Comparison of ENCODE assay signal across 8 cellular contexts in genomic region chr12:77133566-77133965, GRCh38.
DNase-seq lines count a peak whose midpoint lies in the region; ATAC-seq, FAIRE-seq and TF ChIP-seq lines count a peak whose summit lies in the region.

No MANE protein-coding gene starts in this region.

- H4K8ac ChIP-seq in mesendoderm (ENCODE audit: low read depth, low read length), result no peak overlapping the region

- intact Hi-C loops in adrenal gland (cut with DNase I), result no loop called here

- H4K5ac ChIP-seq in mesendoderm (ENCODE audit: low read length), result no peak overlapping the region

- H3K9ac ChIP-seq in mesendoderm (ENCODE audit: low read length), result no peak overlapping the region

- WGBS in adrenal gland, 4 donors, result 13 to 24% (median 21%) methylated on average over 3 of the region's 3 CpGs
- no CpG with 5 or more reads among the region's 3 CpGs for WGBS in mesendoderm (ENCODE audit: extremely low coverage, insufficient coverage, low lambda C conversion rate)

- no peaks in the 10 kb centered on the region for H3K27me3 ChIP-seq in adrenal gland
- no peaks in the 10 kb centered on the region for H3K27me3 ChIP-seq in mesendoderm (ENCODE audit: insufficient read depth, low read length, poor library complexity)

- H3K18ac ChIP-seq in mesendoderm (ENCODE audit: low read length), result no peak overlapping the region

- H3K4me1 ChIP-seq in adrenal gland (replicated peaks in 1 of 2), result no peaks in the 10 kb centered on the region
- H3K4me1 ChIP-seq in mesendoderm (ENCODE audit: control insufficient read depth, low read depth, low read length), result no peaks in the 10 kb centered on the region

- no peak overlapping the region for H2BK5ac ChIP-seq in mesendoderm (ENCODE audit: low read length)

- H3K27ac ChIP-seq in adrenal gland (no peak overlapping the region), mesendoderm (ENCODE audit: low read depth, low read length) (no peak overlapping the region)

- TF ChIP-seq POLR2A in adrenal gland (IDR thresholded peaks at IDR 0.05), result no peak

- ATAC-seq in GM19328 (IDR thresholded peaks at IDR 0.05; ENCODE audit: unreplicated experiment), result peak; percentile 51
- peak; percentile 58 for ATAC-seq in HG03521 (IDR thresholded peaks at IDR 0.05; ENCODE audit: unreplicated experiment)
- no peak for ATAC-seq in GM21576 (IDR thresholded peaks at IDR 0.05; ENCODE audit: unreplicated experiment)

- H2BK15ac ChIP-seq in mesendoderm (replicated peaks; ENCODE audit: low read depth), result no peak overlapping the region

- no peak overlapping the region for H2BK120ac ChIP-seq in mesendoderm (ENCODE audit: low read depth, low read length)

- H3K4me3 ChIP-seq in adrenal gland (no peak overlapping the region), mesendoderm (ENCODE audit: low read length) (no peak overlapping the region)

- FAIRE-seq in frontal cortex (lab: Jason Lieb, UNC), result no peak

- TF ChIP-seq CTCF in adrenal gland (IDR thresholded peaks at IDR 0.05), result no peak

- peak in 6 of 7 donors; percentile 11 to 41 (median 22) for DNase-seq in adrenal gland
- peak; percentile 70 for DNase-seq in mesendoderm
- no peak for DNase-seq in frontal cortex (ENCODE audit: low spot score in 2 of 2)
- no peak for DNase-seq in stimulated activated CD4-positive, alpha-beta T cell treated with anti-CD3 and anti-CD28 coated beads, Interleukin-1b, Interleukin-23, amount 100 ng/mL, for 48 hours
- no peak for DNase-seq in NCI-H1436 treated with DMSO at 0.1 percent for 48 hours (lab: John Stamatoyannopoulos, UW)

- no peak overlapping the region for H3K4me2 ChIP-seq in mesendoderm (ENCODE audit: low read length)

- no peaks in the 10 kb centered on the region for H3K79me2 ChIP-seq in mesendoderm (ENCODE audit: control insufficient read depth, insufficient read depth, low read length)

- H3K56ac ChIP-seq in mesendoderm (ENCODE audit: low read length), result no peak overlapping the region

- no peak overlapping the region for H3K23ac ChIP-seq in mesendoderm (ENCODE audit: low read length)

- H3K79me1 ChIP-seq in mesendoderm (ENCODE audit: low read length), result no peaks in the 10 kb centered on the region

- H3K36me3 ChIP-seq in adrenal gland (replicated peaks in 1 of 2) (no peaks in the 10 kb centered on the region), mesendoderm (ENCODE audit: control insufficient read depth, insufficient read depth, low read length) (no peaks in the 10 kb centered on the region)

- H3K9me3 ChIP-seq in adrenal gland (replicated peaks in 1 of 3), result no peaks in the 10 kb centered on the region

- H2AK5ac ChIP-seq in mesendoderm (ENCODE audit: low read length), result no peak overlapping the region

- H3K4ac ChIP-seq in mesendoderm (ENCODE audit: low read depth, low read length), result no peak overlapping the region

Comparison
In these comparisons a context has a peak if more than half of its experiments do, and no peak if none do; other contexts are left out.
1. DNase-seq: peak in adrenal gland (6 of 7) and mesendoderm (single experiment); none in frontal cortex (0 of 2), stimulated activated CD4-positive, alpha-beta T cell treated with anti-CD3 and anti-CD28 coated beads, Interleukin-1b, Interleukin-23, amount 100 ng/mL, for 48 hours (single experiment) and NCI-H1436 treated with DMSO at 0.1 percent for 48 hours (single experiment).